29 cellular contexts compared by ENCODE assay signal in the genomic region with DNA sequence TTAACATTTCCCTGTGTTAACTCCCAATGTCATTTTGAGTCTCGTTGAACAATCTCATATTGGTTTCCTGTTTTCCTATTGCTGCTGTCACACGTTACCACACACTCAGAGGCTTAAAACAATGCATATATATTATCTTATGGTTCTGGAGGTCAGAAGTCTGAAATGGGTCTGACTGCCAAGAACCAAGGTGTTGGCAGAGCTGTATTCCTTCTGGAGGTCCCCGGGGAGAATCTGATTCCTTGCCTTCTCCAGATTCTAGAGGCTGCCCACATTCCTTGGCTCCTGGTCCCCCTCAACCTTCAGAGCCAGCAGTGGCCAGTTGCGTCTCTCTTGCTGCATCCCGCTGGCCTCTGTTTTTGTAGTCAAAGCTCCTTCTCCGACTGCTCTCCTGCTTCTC. TPM values are rescaled to one million over a fixed set of nuclear protein-coding genes. Genes with fewer than 3 reads are reported as not detected.
"Had no signal": no experiment of that assay in that cellular context is flagged by ENCODE, and none has a peak within 500 bp of the region (broad histone marks: within the 10 kb centered on the region; RNA-seq: fewer than 3 reads in every experiment).

No MANE protein-coding gene starts in this region.

- DNase-seq: naive thymus-derived CD8-positive, alpha-beta T cell; nephron progenitor cell; nucleus accumbens; ovary; psoas muscle; right cardiac atrium; right lobe of liver; sigmoid colon; small intestine; stimulated activated CD4-positive, alpha-beta T cell treated with anti-CD3 and anti-CD28 coated beads, Interleukin-15, amount 100 ng/mL, for 24 hours; stimulated activated CD4-positive, alpha-beta T cell treated with anti-CD3 and anti-CD28 coated beads, Interleukin-2, amount 100 ng/mL, for 24 hours; stimulated activated CD4-positive, alpha-beta T cell treated with anti-CD3 and anti-CD28 coated beads, Interleukin-2, amount 100 ng/mL, for 48 hours; stimulated activated CD4-positive, alpha-beta T cell treated with anti-CD3 and anti-CD28 coated beads, Interleukin-4, amount 100 ng/mL, for 4 hours; stimulated activated CD8-positive, alpha-beta memory T cell treated with anti-CD3 and anti-CD28 coated beads, Interleukin-4, amount 100 ng/mL, for 48 hours; stimulated activated naive CD4-positive, alpha-beta T cell; stimulated activated naive CD8-positive, alpha-beta T cell treated with anti-CD3 and anti-CD28 coated beads, Interleukin-15, amount 100 ng/mL, for 72 hours; stimulated activated naive CD8-positive, alpha-beta T cell treated with anti-CD3 and anti-CD28 coated beads, Interleukin-15, Interleukin-2, amounts not matched to agents 100 U/mL and 50 U/mL, for 24 hours; substantia nigra; testis; tibial artery; transverse colon; upper lobe of right lung; uterus had no signal

- H3K9ac ChIP-seq: parathyroid adenoma had no signal

- H3K4me1 ChIP-seq: parathyroid adenoma, psoas muscle, right lobe of liver, sigmoid colon, suprapubic skin, testis, tibial artery, transverse colon, upper lobe of right lung, uterus had no signal

- H3K36me3 ChIP-seq: neutrophil, ovary, right lobe of liver, sigmoid colon, suprapubic skin, tibial artery, transverse colon, upper lobe of right lung, uterus had no signal

- H3K27ac ChIP-seq: neutrophil, ovary, parathyroid adenoma, psoas muscle, right lobe of liver, sigmoid colon, suprapubic skin, tibial artery, transverse colon, upper lobe of right lung, uterus had no signal

- H3K27me3 ChIP-seq: ovary, right lobe of liver, sigmoid colon, suprapubic skin, testis, tibial artery, transverse colon, upper lobe of right lung, uterus had no signal

- H3K4me3 ChIP-seq: ovary, psoas muscle, right lobe of liver, sigmoid colon, suprapubic skin, testis, tibial artery, transverse colon, upper lobe of right lung, uterus had no signal

- H3K9me3 ChIP-seq: neutrophil, ovary, psoas muscle, sigmoid colon, testis, tibial artery, transverse colon, upper lobe of right lung had no signal

- ATAC-seq: naive thymus-derived CD8-positive, alpha-beta T cell; natural killer cell treated with Interleukin-12 subunit alpha and Interleukin-12 subunit beta and Interleukin-15 and Interleukin-18, amount 100 ng/mL, for 72 hours; psoas muscle; right cardiac atrium; right lobe of liver; stimulated activated memory B cell treated with anti-CD40 and anti-IgM and Interleukin-4, amounts not matched to agents 10 μg/mL and 1 μg/mL and 100 μg/mL, for 72 hours; stimulated activated naive CD8-positive, alpha-beta T cell treated with anti-CD3 and anti-CD28 coated beads, Interleukin-15, amount 100 ng/mL, for 72 hours; stimulated activated naive CD8-positive, alpha-beta T cell treated with anti-CD3 and anti-CD28 coated beads, Interleukin-15, Interleukin-2, amounts not matched to agents 100 U/mL and 50 U/mL, for 24 hours; upper lobe of right lung had no signal

- H2AFZ ChIP-seq: parathyroid adenoma had no signal

- H3K79me2 ChIP-seq: parathyroid adenoma had no signal

RNA-seq across cellular contexts. Expression of a gene that starts 18.0 kb away (rescaled TPM):
- total RNA-seq: neural crest cell had no signal
